In the genomic region with DNA sequence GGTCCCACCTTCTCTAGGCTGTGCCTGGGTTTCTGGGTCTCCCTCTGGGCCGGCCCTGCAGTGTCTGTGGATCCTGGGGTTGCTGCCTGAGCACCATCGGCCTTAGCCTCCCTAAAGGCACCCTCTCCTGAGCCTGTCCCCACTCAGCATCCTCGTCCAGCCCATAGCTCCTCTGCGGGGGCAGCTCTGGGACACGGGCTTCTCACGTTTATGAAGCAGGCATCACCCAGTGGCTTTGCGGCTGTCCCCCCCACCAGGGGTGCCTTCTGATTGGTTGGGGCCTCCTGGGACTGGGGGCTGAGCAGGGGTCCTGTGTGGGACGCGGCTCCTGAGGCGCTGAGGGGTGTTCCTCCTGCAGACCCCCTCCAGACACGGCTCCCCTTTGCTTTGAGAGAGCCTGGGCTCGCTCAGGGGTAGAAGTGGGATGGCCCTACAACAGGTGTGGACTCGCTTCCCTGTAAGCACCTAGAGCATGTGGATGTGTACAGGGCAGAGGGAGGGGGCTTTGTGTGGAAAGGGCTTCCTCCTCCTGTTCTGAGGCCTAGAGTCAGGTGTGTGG, we compare ENCODE assay signal across 22 cellular contexts.
"Had no signal": no experiment of that assay in that cellular context is flagged by ENCODE, and none has a peak within 500 bp of the region (broad histone marks: within the 10 kb centered on the region; RNA-seq: fewer than 3 reads in every experiment).

No MANE protein-coding gene starts in this region.

- H3K4me3 ChIP-seq: cardiac muscle cell, esophagus muscularis mucosa, lower lobe of right lung, suprapubic skin, transverse colon had no signal

- DNase-seq: activated B cell treated with CpG ODN at 0.5 μM for 24 hours; activated CD4-positive, alpha-beta T cell treated with anti-CD3 and anti-CD28 coated beads for 48 hours; activated CD8-positive, alpha-beta T cell treated with anti-CD3 and anti-CD28 coated beads, Interleukin-2, amount 10 ng/mL, durations not matched to agents 7 days and 5 days; activated gamma-delta T cell treated with Interleukin-2 at 50 U/mL for 16 hours; activated naive CD8-positive, alpha-beta T cell treated with anti-CD3 and anti-CD28 coated beads for 36 hours; amygdala; effector CD8-positive, alpha-beta T cell; left colon; lower lobe of right lung; occipital lobe; retina; stimulated activated CD4-positive, alpha-beta T cell treated with anti-CD3 and anti-CD28 coated beads, Interleukin-12 subunit alpha, Interleukin-12 subunit beta, amount 100 ng/mL, for 4 hours; stimulated activated CD4-positive, alpha-beta T cell treated with anti-CD3 and anti-CD28 coated beads, Interleukin-1b, Interleukin-23, amount 100 ng/mL, for 48 hours; stimulated activated CD8-positive, alpha-beta memory T cell treated with anti-CD3 and anti-CD28 coated beads, Interleukin-4, amount 100 ng/mL, for 48 hours; transverse colon had no signal

- FAIRE-seq: endothelial cell of umbilical vein had no signal

- H3K27me3 ChIP-seq: cardiac muscle cell, esophagus muscularis mucosa, suprapubic skin, transverse colon had no signal

- ATAC-seq: activated CD8-positive, alpha-beta T cell treated with anti-CD3 and anti-CD28 coated beads, Interleukin-2, amount 10 ng/mL, durations not matched to agents 7 days and 5 days; left colon; lower lobe of right lung; natural killer cell treated with Interleukin-12 subunit alpha and Interleukin-12 subunit beta and Interleukin-15 and Interleukin-18, amount 100 ng/mL, for 72 hours had no signal

- H3K27ac Mint-ChIP-seq: activated B cell treated with CpG ODN at 0.5 μM for 24 hours; activated naive CD8-positive, alpha-beta T cell treated with anti-CD3 and anti-CD28 coated beads for 36 hours; dendritic cell treated with granulocyte-macrophage colony-stimulating factor and Interleukin-4, amounts not matched to agents 40 ng/mL and 50 ng/mL, for 4 days; natural killer cell treated with Interleukin-12 subunit alpha and Interleukin-12 subunit beta and Interleukin-15 and Interleukin-18, amount 100 ng/mL, for 72 hours; stimulated activated naive CD8-positive, alpha-beta T cell treated with anti-CD3 and anti-CD28 coated beads, Interleukin-15, Interleukin-2, amounts not matched to agents 100 ng/mL and 50 ng/mL, for 24 hours had no signal

- H3K27ac ChIP-seq: cardiac muscle cell, esophagus muscularis mucosa, lower lobe of right lung, suprapubic skin, transverse colon had no signal

- H3K4me1 Mint-ChIP-seq: activated B cell treated with CpG ODN at 0.5 μM for 24 hours had no signal

- H3K4me3 Mint-ChIP-seq: activated B cell treated with CpG ODN at 0.5 μM for 24 hours; activated CD8-positive, alpha-beta T cell treated with anti-CD3 and anti-CD28 coated beads, Interleukin-2, amount 10 ng/mL, durations not matched to agents 7 days and 5 days; activated naive CD8-positive, alpha-beta T cell treated with anti-CD3 and anti-CD28 coated beads for 36 hours; dendritic cell treated with granulocyte-macrophage colony-stimulating factor and Interleukin-4, amounts not matched to agents 40 ng/mL and 50 ng/mL, for 4 days; natural killer cell treated with Interleukin-12 subunit alpha and Interleukin-12 subunit beta and Interleukin-15 and Interleukin-18, amount 100 ng/mL, for 72 hours; stimulated activated naive CD8-positive, alpha-beta T cell treated with anti-CD3 and anti-CD28 coated beads, Interleukin-15, Interleukin-2, amounts not matched to agents 100 ng/mL and 50 ng/mL, for 24 hours had no signal

- H3K9me3 Mint-ChIP-seq: activated B cell treated with CpG ODN at 0.5 μM for 24 hours; activated naive CD8-positive, alpha-beta T cell treated with anti-CD3 and anti-CD28 coated beads for 36 hours; dendritic cell treated with granulocyte-macrophage colony-stimulating factor and Interleukin-4, amounts not matched to agents 40 ng/mL and 50 ng/mL, for 4 days; natural killer cell treated with Interleukin-12 subunit alpha and Interleukin-12 subunit beta and Interleukin-15 and Interleukin-18, amount 100 ng/mL, for 72 hours; stimulated activated naive CD8-positive, alpha-beta T cell treated with anti-CD3 and anti-CD28 coated beads, Interleukin-15, Interleukin-2, amounts not matched to agents 100 ng/mL and 50 ng/mL, for 24 hours had no signal

- H3K36me3 ChIP-seq: cardiac muscle cell had no signal

- H3K9me3 ChIP-seq: esophagus muscularis mucosa, lower lobe of right lung, suprapubic skin, transverse colon had no signal

- H3K36me3 Mint-ChIP-seq: activated naive CD8-positive, alpha-beta T cell treated with anti-CD3 and anti-CD28 coated beads for 36 hours; natural killer cell treated with Interleukin-12 subunit alpha and Interleukin-12 subunit beta and Interleukin-15 and Interleukin-18, amount 100 ng/mL, for 72 hours had no signal
